8 cellular contexts compared by ENCODE assay signal in genomic region chr20:2508631-2509467, GRCh38.
DNase-seq lines count a peak whose midpoint lies in the region; ATAC-seq and TF ChIP-seq lines count a peak whose summit lies in the region.

ZNF343 (minus strand) TSS chr20:2508915; CDS start chr20:2493895, 15,020 bp downstream.

- no peak for TF ChIP-seq CTCF in AG09319 (IDR thresholded peaks at IDR 0.05; ENCODE audit: low read depth, low read length)

- peak; percentile 48 for DNase-seq in AG09319 (ENCODE audit: extremely low read depth, low read depth)
- DNase-seq in NCI-H345 treated with DMSO at 0.1 percent for 48 hours (lab: John Stamatoyannopoulos, UW; ENCODE audit: unreplicated experiment), result peak; percentile 90
- DNase-seq in cerebellar nuclear complex (lab: John Stamatoyannopoulos, UW), result peak; percentile 26 to 79
- DNase-seq in kidney glomerular epithelial cell (lab: John Stamatoyannopoulos, UW), result peak; percentile 86
- DNase-seq in stimulated activated CD4-positive, alpha-beta T cell treated with anti-CD3 and anti-CD28 coated beads, Interleukin-1b, Interleukin-23, amount 100 ng/mL, for 24 hours (ENCODE audit: low read depth in 4 of 4, low spot score in 1 of 4), result peak; percentile 49 to 66 (median 56)

- ATAC-seq in GM18909 (IDR thresholded peaks at IDR 0.05; ENCODE audit: poor library complexity, unreplicated experiment) (peak; percentile 93), HG03159 (IDR thresholded peaks at IDR 0.05; ENCODE audit: unreplicated experiment) (peak; percentile 89)
- ATAC-seq in activated CD4-positive, CD25-positive, alpha-beta regulatory T cell treated with anti-CD3 and anti-CD28 coated beads, Interleukin-2, amount 50 U/mL, for 24 hours, result peak; percentile 96 to 97

Comparison
In these comparisons a context has a peak if more than half of its experiments do, and no peak if none do; other contexts are left out.
1. Peak in every context shown above with its lines: DNase-seq and ATAC-seq.